In the genomic region with DNA sequence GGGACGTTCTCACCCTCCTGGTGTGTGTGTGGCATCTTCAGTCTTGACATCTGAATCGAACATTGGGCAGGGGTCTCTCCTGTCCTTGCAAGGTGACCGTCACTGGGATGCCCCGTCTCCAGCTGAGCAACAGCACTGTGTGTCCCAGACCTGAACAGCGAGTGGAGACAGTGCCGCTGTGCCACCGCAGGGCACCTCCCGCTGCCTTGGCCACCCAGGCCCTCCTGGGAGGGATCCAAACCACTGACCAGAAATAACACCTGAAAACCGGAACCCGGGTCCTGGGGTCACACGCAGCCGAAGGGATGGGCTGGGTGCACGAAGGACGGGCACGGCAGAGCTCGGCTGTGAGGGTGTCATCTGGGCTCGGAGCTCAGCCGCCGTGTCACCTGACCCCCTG, we compare ENCODE assay signal across 13 cellular contexts.
DNase-seq lines count a peak whose midpoint lies in the region; ATAC-seq lines count a peak whose summit lies in the region.
"Had no signal": no experiment of that assay in that cellular context is flagged by ENCODE, and none has a peak within 500 bp of the region (broad histone marks: within the 10 kb centered on the region; RNA-seq: fewer than 3 reads in every experiment).

No MANE protein-coding gene starts in this region.

- POLR2A ChIA-PET in activated CD4-positive, alpha-beta memory T cell treated with anti-CD3 and anti-CD28 coated beads, Interleukin-2, amount 10 ng/mL, durations not matched to agents 7 days and 5 days (lab: Charles Lee) = no interaction called here

- no peaks in the 10 kb centered on the region for H3K9me3 ChIP-seq in neuronal stem cell (replicated peaks in 1 of 2; ENCODE audit: control insufficient read depth in 2 of 2, insufficient read depth in 1 of 2, low read depth in 1 of 2, low read length in 2 of 2)
- H3K9me3 ChIP-seq: breast epithelium, suprapubic skin had no signal

- H2BK15ac ChIP-seq in neuronal stem cell (ENCODE audit: low read length) = no peak overlapping the region

- no peak overlapping the region for H4K91ac ChIP-seq in neuronal stem cell (ENCODE audit: low read depth, low read length, poor library complexity)

- H3K4ac ChIP-seq in neuronal stem cell (ENCODE audit: low read length) = no peak overlapping the region

- H3K14ac ChIP-seq in neuronal stem cell (ENCODE audit: low read length) = peak overlapping the region; percentile 9

- ATAC-seq in activated T-cell treated with anti-CD3 and anti-CD28 coated beads, Interleukin-2, amount 50 U/mL, for 4 hours = no peak
- ATAC-seq in HG02571 (IDR thresholded peaks at IDR 0.05; ENCODE audit: unreplicated experiment) (no peak), HG02610 (IDR thresholded peaks at IDR 0.05; ENCODE audit: unreplicated experiment) (no peak)

- H2AK5ac ChIP-seq in neuronal stem cell (ENCODE audit: low read depth, low read length) = peak overlapping the region; percentile 8

- peaks cover 32% of the 10 kb centered on the region for H3K27me3 Mint-ChIP-seq in activated T-cell treated with anti-CD3 and anti-CD28 coated beads, Interleukin-2, amount 50 U/mL, for 4 hours (ENCODE audit: low read depth)
- H3K27me3 Mint-ChIP-seq in activated CD4-positive, alpha-beta memory T cell treated with anti-CD3 and anti-CD28 coated beads, Interleukin-2, amount 10 ng/mL, durations not matched to agents 7 days and 5 days = peaks cover 40% of the 10 kb centered on the region

- no peaks in the 10 kb centered on the region for H3K36me3 Mint-ChIP-seq in activated T-cell treated with anti-CD3 and anti-CD28 coated beads, Interleukin-2, amount 50 U/mL, for 4 hours (ENCODE audit: insufficient read depth)
- no peaks in the 10 kb centered on the region for H3K36me3 Mint-ChIP-seq in activated CD4-positive, alpha-beta memory T cell treated with anti-CD3 and anti-CD28 coated beads, Interleukin-2, amount 10 ng/mL, durations not matched to agents 7 days and 5 days (ENCODE audit: low read depth)
- H3K36me3 Mint-ChIP-seq: IgD-negative memory B cell had no signal

- H3K79me1 ChIP-seq in neuronal stem cell (ENCODE audit: low read depth, low read length) = no peaks in the 10 kb centered on the region

- no peaks in the 10 kb centered on the region for H3K4me1 ChIP-seq in neuronal stem cell (ENCODE audit: control insufficient read depth in 2 of 2, insufficient read depth in 1 of 2, low read depth in 1 of 2, low read length in 2 of 2)
- H3K4me1 ChIP-seq: breast epithelium had no signal

- DNase-seq in activated T-cell treated with anti-CD3 and anti-CD28 coated beads, Interleukin-2, amount 50 U/mL, for 4 hours = no peak
- DNase-seq in activated T-cell treated with anti-CD3 and anti-CD28 coated beads for 4 hours (no peak), D341Med (ENCODE audit: low spot score) (peak; percentile 34), neuronal stem cell (ENCODE audit: low spot score) (no peak), DMS 273 treated with DMSO at 0.1 percent for 48 hours (lab: John Stamatoyannopoulos, UW) (no peak)
- no peak for DNase-seq in activated CD4-positive, alpha-beta memory T cell treated with anti-CD3 and anti-CD28 coated beads, Interleukin-2, amount 10 ng/mL, durations not matched to agents 7 days and 5 days

- H3K27ac ChIP-seq in neuronal stem cell (replicated peaks; ENCODE audit: low read length) = no peak overlapping the region
- H3K27ac ChIP-seq: breast epithelium, coronary artery, suprapubic skin had no signal

- H3K4me3 Mint-ChIP-seq in activated T-cell treated with anti-CD3 and anti-CD28 coated beads, Interleukin-2, amount 50 U/mL, for 4 hours = peak overlapping the region; percentile 37
- peak overlapping the region; percentile 27 for H3K4me3 Mint-ChIP-seq in activated CD4-positive, alpha-beta memory T cell treated with anti-CD3 and anti-CD28 coated beads, Interleukin-2, amount 10 ng/mL, durations not matched to agents 7 days and 5 days

- H3K4me3 ChIP-seq in neuronal stem cell (ENCODE audit: low read length in 2 of 2) = peak overlapping the region in 1 of 2 donors; percentile 24

- peak overlapping the region; percentile 34 for H3K23ac ChIP-seq in neuronal stem cell (ENCODE audit: low read depth, low read length, poor library complexity)

- no peaks in the 10 kb centered on the region for H3K36me3 ChIP-seq in neuronal stem cell (replicated peaks in 1 of 2; ENCODE audit: control insufficient read depth in 2 of 2, insufficient read depth in 2 of 2, low read length in 2 of 2)
- H3K36me3 ChIP-seq: breast epithelium, suprapubic skin had no signal

- H4K8ac ChIP-seq in neuronal stem cell (ENCODE audit: low read depth, low read length) = no peak overlapping the region

- no peak overlapping the region for H3K4me2 ChIP-seq in neuronal stem cell (ENCODE audit: insufficient read depth, low read length, poor library complexity, severe bottlenecking)

- H2BK120ac ChIP-seq in neuronal stem cell (ENCODE audit: low read depth, low read length) = no peak overlapping the region

- peaks cover 8% of the 10 kb centered on the region for H3K4me1 Mint-ChIP-seq in activated T-cell treated with anti-CD3 and anti-CD28 coated beads, Interleukin-2, amount 50 U/mL, for 4 hours (ENCODE audit: low read depth)
- peaks cover 6% of the 10 kb centered on the region for H3K4me1 Mint-ChIP-seq in activated CD4-positive, alpha-beta memory T cell treated with anti-CD3 and anti-CD28 coated beads, Interleukin-2, amount 10 ng/mL, durations not matched to agents 7 days and 5 days

- peaks cover 2 to 66% (median 22%) of the 10 kb centered on the region in 3 experiments for H3K27me3 ChIP-seq in neuronal stem cell (ENCODE audit: control insufficient read depth in 3 of 3, insufficient read depth in 3 of 3, low read depth in 1 of 3, low read length in 3 of 3)

- H3K27ac Mint-ChIP-seq in activated CD4-positive, alpha-beta memory T cell treated with anti-CD3 and anti-CD28 coated beads, Interleukin-2, amount 10 ng/mL, durations not matched to agents 7 days and 5 days = no peak overlapping the region
- H3K27ac Mint-ChIP-seq: IgD-negative memory B cell had no signal

- H2BK12ac ChIP-seq in neuronal stem cell (ENCODE audit: low read length) = no peak overlapping the region

- CTCF ChIA-PET in activated CD4-positive, alpha-beta memory T cell treated with anti-CD3 and anti-CD28 coated beads, Interleukin-2, amount 10 ng/mL, durations not matched to agents 7 days and 5 days (lab: Charles Lee) = interaction anchor here (1.2 kb wide), 1 partner anchor 67 kb away, joined by 3 read pairs; no protein-coding TSS in a partner anchor

- H3K18ac ChIP-seq in neuronal stem cell (ENCODE audit: low read length) = no peak overlapping the region

- peak overlapping the region; percentile 21 for H3K9ac ChIP-seq in neuronal stem cell (ENCODE audit: low read depth, low read length, poor library complexity)

- WGBS in neuronal stem cell (ENCODE audit: extremely low coverage in 2 of 2, insufficient read length in 2 of 2, insufficient replicate concordance in 1 of 2), 2 donors = no CpG with 5 or more reads among the region's 19 CpGs

- no peak overlapping the region for H2BK5ac ChIP-seq in neuronal stem cell (ENCODE audit: low read length)

- no peak overlapping the region for H2AFZ ChIP-seq in neuronal stem cell (ENCODE audit: low read length)

- no peaks in the 10 kb centered on the region for H3K9me3 Mint-ChIP-seq in activated T-cell treated with anti-CD3 and anti-CD28 coated beads, Interleukin-2, amount 50 U/mL, for 4 hours
- no peaks in the 10 kb centered on the region for H3K9me3 Mint-ChIP-seq in activated CD4-positive, alpha-beta memory T cell treated with anti-CD3 and anti-CD28 coated beads, Interleukin-2, amount 10 ng/mL, durations not matched to agents 7 days and 5 days
- H3K9me3 Mint-ChIP-seq: IgD-negative memory B cell; stimulated activated naive B cell treated with anti-CD40 and anti-IgM and Interleukin-4, amounts not matched to agents 10 μg/mL and 1 μg/mL and 100 μg/mL, for 72 hours had no signal
